1 cellular context compared by ENCODE assay signal in genomic region chr2:219417374-219417773, GRCh38.
TF ChIP-seq lines count a peak whose summit lies in the region.

No MANE protein-coding gene starts in this region.

TF ChIP-seq in H1, 55 proteins besides CTCF, POLR2A, EP300 and RAD21 (continued from another document):
- TF ChIP-seq PHF8 (conservative IDR thresholded peaks at IDR 0.05; ENCODE audit: low read depth, low read length), result no peak
- no peak for TF ChIP-seq RXRA (IDR thresholded peaks at IDR 0.05; ENCODE audit: insufficient read depth, low read depth, low read length)
- TF ChIP-seq KDM5A (IDR thresholded peaks at IDR 0.05; ENCODE audit: low read length), result no peak
- no peak for TF ChIP-seq RFX5 (IDR thresholded peaks at IDR 0.05; ENCODE audit: borderline replicate concordance, low read depth, low read length)
- TF ChIP-seq HDAC2 (IDR thresholded peaks at IDR 0.05; ENCODE audit: borderline replicate concordance in 1 of 2, low read depth in 2 of 2, low read length in 2 of 2), result no peak
- TF ChIP-seq CBX5 (IDR thresholded peaks at IDR 0.05; ENCODE audit: low read depth, low read length), result no peak
- no peak for TF ChIP-seq SP4 (IDR thresholded peaks at IDR 0.05; ENCODE audit: low read length)
- no peak for TF ChIP-seq KDM4A (IDR thresholded peaks at IDR 0.05; ENCODE audit: low read depth, low read length, severe bottlenecking)
- no peak for TF ChIP-seq SIX5 (IDR thresholded peaks at IDR 0.05; ENCODE audit: low read depth, low read length)
- no peak for TF ChIP-seq BCL11A (IDR thresholded peaks at IDR 0.05; ENCODE audit: low read depth in 2 of 2, low read length in 2 of 2)
- no peak for TF ChIP-seq CBX8 (IDR thresholded peaks at IDR 0.05; ENCODE audit: borderline replicate concordance, low read depth, low read length)
- no peak for TF ChIP-seq TAF7 (optimal IDR thresholded peaks at IDR 0.05; ENCODE audit: borderline replicate concordance, low read depth, low read length)
- no peak for TF ChIP-seq RNF2 (IDR thresholded peaks at IDR 0.05; ENCODE audit: borderline replicate concordance, low read depth, low read length, missing control alignments, poor library complexity, severe bottlenecking)
